In the genomic region with DNA sequence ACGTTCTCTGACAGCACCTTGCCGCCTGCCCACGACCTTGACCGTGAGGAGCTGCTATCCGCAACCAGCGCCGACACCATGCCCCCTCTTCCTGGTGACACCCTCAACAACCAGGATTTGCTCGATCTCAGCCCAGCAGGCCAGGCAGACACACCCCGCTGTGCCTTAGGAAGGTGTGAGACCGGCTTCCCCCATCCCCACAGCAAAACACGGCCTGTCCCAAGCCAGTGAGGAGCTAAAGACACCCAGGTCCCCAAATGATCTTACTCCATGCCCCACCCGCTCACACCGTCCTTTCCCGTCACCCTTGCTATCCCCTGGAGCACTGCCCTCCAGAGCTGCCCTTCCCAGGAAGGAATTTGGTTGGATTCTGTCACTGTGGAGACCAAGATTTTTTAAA, we compare ENCODE assay signal across 17 cellular contexts. TPM values are rescaled to one million over a fixed set of nuclear protein-coding genes. Genes with fewer than 3 reads are reported as not detected.
DNase-seq lines count a peak whose midpoint lies in the region.
"Had no signal": no experiment of that assay in that cellular context is flagged by ENCODE, and none has a peak within 500 bp of the region (broad histone marks: within the 10 kb centered on the region; RNA-seq: fewer than 3 reads in every experiment).

No MANE protein-coding gene starts in this region.

- H3K18ac ChIP-seq in neuronal stem cell (ENCODE audit: low read length) = peak overlapping the region; percentile 86

- no peak overlapping the region for H3K4ac ChIP-seq in neuronal stem cell (ENCODE audit: low read length)

- no peak overlapping the region for H3K14ac ChIP-seq in neuronal stem cell (ENCODE audit: low read length)

- H4K20me1 ChIP-seq in BLaER1 = no peaks in the 10 kb centered on the region

- H2AFZ ChIP-seq in neuronal stem cell (ENCODE audit: low read length) = no peak overlapping the region

- peak overlapping the region; percentile 58 for H2BK5ac ChIP-seq in neuronal stem cell (ENCODE audit: low read length)

- H2AK5ac ChIP-seq in neuronal stem cell (ENCODE audit: low read depth, low read length) = peak overlapping the region; percentile 79

- DNase-seq in ecto neural progenitor cell (ENCODE audit: low spot score) (peak; percentile 41), neuronal stem cell (ENCODE audit: low spot score) (no peak), RKO (ENCODE audit: low spot score) (no peak), HuH-7.5 (ENCODE audit: low spot score) (no peak)
- DNase-seq in activated CD4-positive, CD25-positive, alpha-beta regulatory T cell treated with anti-CD3 and anti-CD28 coated beads, Interleukin-2, amount 50 U/mL, for 72 hours = no peak
- DNase-seq: 8988T, DMS79, HFFc6, NCI-H1105, NCI-H2029 treated with DMSO at 0.1 percent for 48 hours, NCI-H2171, NCI-H524 treated with DMSO at 0.1 percent for 48 hours, NCI-H82 had no signal

- peaks cover 100% of the 10 kb centered on the region for H3K4me1 ChIP-seq in BLaER1
- peaks cover 12% of the 10 kb centered on the region; the same call in 1 of the 2 replicates for H3K4me1 ChIP-seq in HUES48 (ENCODE audit: control insufficient read depth, insufficient read depth, low read length)
- peaks cover 16 to 23% of the 10 kb centered on the region in 2 donors for H3K4me1 ChIP-seq in neuronal stem cell (ENCODE audit: control insufficient read depth in 2 of 2, insufficient read depth in 1 of 2, low read depth in 1 of 2, low read length in 2 of 2)

- H3K27me3 ChIP-seq in BLaER1 = no peaks in the 10 kb centered on the region
- H3K27me3 ChIP-seq in HUES48 (ENCODE audit: control insufficient read depth, insufficient read depth, low read length) = no peaks in the 10 kb centered on the region
- H3K27me3 ChIP-seq in neuronal stem cell (ENCODE audit: control insufficient read depth in 3 of 3, insufficient read depth in 3 of 3, low read depth in 1 of 3, low read length in 3 of 3) = no peaks in the 10 kb centered on the region

- peak overlapping the region; percentile 78 for H2BK15ac ChIP-seq in neuronal stem cell (ENCODE audit: low read length)

- H3K4me2 ChIP-seq in BLaER1 = peak overlapping the region; percentile 91
- no peak overlapping the region for H3K4me2 ChIP-seq in neuronal stem cell (ENCODE audit: insufficient read depth, low read length, poor library complexity, severe bottlenecking)

- H3K36me3 ChIP-seq in BLaER1 (no peaks in the 10 kb centered on the region), HUES48 (ENCODE audit: control insufficient read depth, insufficient read depth, low read length) (no peaks in the 10 kb centered on the region), neuronal stem cell (replicated peaks in 1 of 2; ENCODE audit: control insufficient read depth in 2 of 2, insufficient read depth in 2 of 2, low read length in 2 of 2) (no peaks in the 10 kb centered on the region)

- no peaks in the 10 kb centered on the region for H3K79me1 ChIP-seq in neuronal stem cell (ENCODE audit: low read depth, low read length)

- H3K23ac ChIP-seq in neuronal stem cell (ENCODE audit: low read depth, low read length, poor library complexity) = no peak overlapping the region

- no CpG with 5 or more reads among the region's 14 CpGs for WGBS in neuronal stem cell (ENCODE audit: extremely low coverage in 2 of 2, insufficient read length in 2 of 2, insufficient replicate concordance in 1 of 2), 2 donors

- H4K8ac ChIP-seq in neuronal stem cell (ENCODE audit: low read depth, low read length) = no peak overlapping the region

- H2BK120ac ChIP-seq in neuronal stem cell (ENCODE audit: low read depth, low read length) = peak overlapping the region; percentile 88

- H3K27ac ChIP-seq in BLaER1 (peak overlapping the region; percentile 64), HUES48 (ENCODE audit: low read depth, low read length) (peak overlapping the region; percentile 7), neuronal stem cell (replicated peaks; ENCODE audit: low read length) (no peak overlapping the region)
- H3K27ac ChIP-seq: C4-2B, HL-60 had no signal

- H3K4me3 ChIP-seq in BLaER1 = 0 out of 2 replicates have a peak overlapping the region, but pooled peaks have one; percentile 29
- H3K4me3 ChIP-seq in HUES48 (ENCODE audit: low read depth, low read length) = no peak overlapping the region
- H3K4me3 ChIP-seq in neuronal stem cell (ENCODE audit: low read length in 2 of 2) = no peak overlapping the region

- no peaks in the 10 kb centered on the region for H3K9me3 ChIP-seq in BLaER1
- H3K9me3 ChIP-seq in HUES48 (ENCODE audit: control insufficient read depth, insufficient read depth, low read length) = no peaks in the 10 kb centered on the region
- no peaks in the 10 kb centered on the region for H3K9me3 ChIP-seq in neuronal stem cell (replicated peaks in 1 of 2; ENCODE audit: control insufficient read depth in 2 of 2, insufficient read depth in 1 of 2, low read depth in 1 of 2, low read length in 2 of 2)

- H2BK12ac ChIP-seq in neuronal stem cell (ENCODE audit: low read length) = no peak overlapping the region

- H4K91ac ChIP-seq in neuronal stem cell (ENCODE audit: low read depth, low read length, poor library complexity) = no peak overlapping the region

- H3K9ac ChIP-seq in BLaER1 (peak overlapping the region; percentile 63), HUES48 (ENCODE audit: low read depth, low read length) (no peak overlapping the region), neuronal stem cell (ENCODE audit: low read depth, low read length, poor library complexity) (no peak overlapping the region)

RNA-seq across cellular contexts. Expression of a gene that starts 21.3 kb away (rescaled TPM):
- polyA plus RNA-seq in neuronal stem cell (2013, experiment 1 of 2) = 136 TPM
- polyA plus RNA-seq in neuronal stem cell (2013, experiment 2 of 2) = 133 TPM

RNA-seq across cellular contexts. Expression of a gene that starts 51.7 kb away (rescaled TPM):
- polyA plus RNA-seq in neuronal stem cell (2013, experiment 1 of 2) = 10.4 TPM
- polyA plus RNA-seq in neuronal stem cell (2013, experiment 2 of 2) = 10.3 TPM

RNA-seq across cellular contexts. Expression of a gene that starts 55.1 kb away (rescaled TPM):
- polyA plus RNA-seq in neuronal stem cell (2013, experiment 1 of 2) = 18.7 TPM
- polyA plus RNA-seq in neuronal stem cell (2013, experiment 2 of 2) = 18.1 TPM
